In genomic region chr9:19230356-19231125, GRCh38 we compare ENCODE assay signal across 8 cellular contexts. TPM values are rescaled to one million over a fixed set of nuclear protein-coding genes. Genes with fewer than 3 reads are reported as not detected.
DNase-seq lines count a peak whose midpoint lies in the region; ATAC-seq and TF ChIP-seq lines count a peak whose summit lies in the region.

Gene DENND4C (plus strand): TSS chr9:19230693. CDS start chr9:19276175, 45,482 bp downstream.

- H3K36me3 ChIP-seq in iPS-15b (ENCODE audit: control insufficient read depth, insufficient read depth, low read length) (no peaks in the 10 kb centered on the region), skeletal muscle satellite cell (ENCODE audit: insufficient read depth, low read length) (no peaks in the 10 kb centered on the region)

- H3K27ac Mint-ChIP-seq in brain, result peak within 1 kb of the TSS in 2 of 5 experiments; percentile 95 to 97

- peaks cover 3% of the 10 kb centered on the region for H3K27me3 Mint-ChIP-seq in brain

- peaks cover 12% of the 10 kb centered on the region for H3K4me1 Mint-ChIP-seq in brain

- H3K4me3 Mint-ChIP-seq in brain, result peak within 1 kb of the TSS in 3 of 5 experiments; percentile 92 to 96 (median 96)

- H3K9me3 ChIP-seq in iPS-15b (ENCODE audit: control insufficient read depth, insufficient read depth, low read length), result no peaks in the 10 kb centered on the region
- H3K9me3 ChIP-seq in skeletal muscle satellite cell (replicated peaks; ENCODE audit: low read length), result no peaks in the 10 kb centered on the region

- ATAC-seq in GM18508 (IDR thresholded peaks at IDR 0.05; ENCODE audit: insufficient read depth, unreplicated experiment) (peak; percentile 39), HG02981 (IDR thresholded peaks at IDR 0.05; ENCODE audit: unreplicated experiment) (peak; percentile 77)

- H3K9me3 Mint-ChIP-seq in brain, result no peaks in the 10 kb centered on the region

- peak within 1 kb of the TSS; percentile 87 for H3K4me3 ChIP-seq in iPS-15b (ENCODE audit: low read depth, low read length)
- peak within 1 kb of the TSS; percentile 99 for H3K4me3 ChIP-seq in skeletal muscle satellite cell (ENCODE audit: low read length)

- DNase-seq in 8988T, result peak; percentile 46
- peak; percentile 72 for DNase-seq in NCI-H2081 treated with DMSO at 0.1 percent for 48 hours (lab: John Stamatoyannopoulos, UW)
- DNase-seq in UCSD-AML1 (lab: John Stamatoyannopoulos, UW; ENCODE audit: unreplicated experiment), result peak; percentile 90

- no peaks in the 10 kb centered on the region for H3K27me3 ChIP-seq in iPS-15b (ENCODE audit: control insufficient read depth, insufficient read depth, low read length)
- H3K27me3 ChIP-seq in skeletal muscle satellite cell (ENCODE audit: control insufficient read depth, insufficient read depth, low read length), result no peaks in the 10 kb centered on the region

- H3K36me3 Mint-ChIP-seq in brain, result peaks cover 9% of the 10 kb centered on the region

- peaks cover 7% of the 10 kb centered on the region for H3K4me1 ChIP-seq in iPS-15b (ENCODE audit: control insufficient read depth, insufficient read depth, low read length)
- H3K4me1 ChIP-seq in skeletal muscle satellite cell (ENCODE audit: control insufficient read depth, insufficient read depth, low read length), result peaks cover 11% of the 10 kb centered on the region

- no peak for TF ChIP-seq CTCF in brain (conservative IDR thresholded peaks at IDR 0.05)

- H3K9ac ChIP-seq in iPS-15b (ENCODE audit: low read depth, low read length), result peak within 1 kb of the TSS; percentile 88
- H3K9ac ChIP-seq in skeletal muscle satellite cell (ENCODE audit: low read depth, low read length), result peak within 1 kb of the TSS; percentile 98

- peak within 1 kb of the TSS; percentile 86 for H3K4me2 ChIP-seq in skeletal muscle satellite cell (ENCODE audit: low read length)

RNA-seq across cellular contexts. Expression of gene DENND4C, which starts in this region (rescaled TPM):
- polyA plus RNA-seq in brain (ENCODE audit: insufficient read depth, low read depth, low replicate concordance), result 16.0 TPM
- 34.3 and 53.0 TPM in 2 replicates for total RNA-seq in skeletal muscle satellite cell (2012; rRNA removed)

Comparison
In these comparisons a context has a peak if more than half of its experiments do, and no peak if none do; other contexts are left out.
1. Peak in every context shown above with its lines: DNase-seq, ATAC-seq and H3K4me3 ChIP-seq.